In the genomic region with DNA sequence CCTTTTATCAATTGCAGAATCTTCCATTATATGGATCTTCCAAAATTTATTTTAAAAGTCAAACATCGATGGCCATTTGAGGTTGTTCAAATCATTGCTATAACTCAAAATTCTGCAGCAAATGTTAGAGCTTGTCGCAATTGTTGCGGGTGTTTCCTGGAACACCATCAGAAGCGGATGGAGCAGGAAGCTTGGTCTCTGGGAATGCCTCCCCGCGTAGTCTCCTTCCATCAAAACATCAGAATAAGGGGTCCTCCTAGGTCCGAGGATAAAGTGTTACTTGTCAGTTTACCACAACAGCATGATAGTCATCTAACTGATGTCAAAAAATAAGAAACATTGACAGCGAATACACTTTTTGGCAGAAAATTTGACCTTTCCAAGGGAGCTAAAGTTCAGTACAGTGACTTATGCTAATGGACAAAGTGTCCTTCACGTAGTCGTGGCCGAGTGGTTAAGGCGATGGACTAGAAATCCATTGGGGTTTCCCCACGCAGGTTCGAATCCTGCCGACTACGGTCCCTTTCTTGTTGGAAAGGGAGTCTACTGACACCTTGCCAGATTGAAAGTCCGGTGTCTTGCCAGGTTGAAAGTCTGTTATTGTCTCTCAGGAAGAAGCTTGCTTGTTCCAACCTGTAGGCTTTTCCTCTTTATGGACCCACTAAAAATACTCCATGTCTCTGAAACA, we compare ENCODE assay signal across 21 cellular contexts. TPM values are rescaled to one million over a fixed set of nuclear protein-coding genes. Genes with fewer than 3 reads are reported as not detected.
DNase-seq lines count a peak whose midpoint lies in the region; ATAC-seq lines count a peak whose summit lies in the region.
"Had no signal": no experiment of that assay in that cellular context is flagged by ENCODE, and none has a peak within 500 bp of the region (broad histone marks: within the 10 kb centered on the region; RNA-seq: fewer than 3 reads in every experiment).

No MANE protein-coding gene starts in this region.

- H3K9ac ChIP-seq in mesenchymal stem cell (ENCODE audit: low read length), result no peak overlapping the region
- no peak overlapping the region for H3K9ac ChIP-seq in GM23248

- no peak overlapping the region for H3K14ac ChIP-seq in mesenchymal stem cell (ENCODE audit: low read length in 2 of 2)

- no peak overlapping the region for H3K4ac ChIP-seq in mesenchymal stem cell (ENCODE audit: low read depth in 1 of 2, low read length in 2 of 2)

- DNase-seq in NCI-H82 (lab: John Stamatoyannopoulos, UW) (peak; percentile 46), NCI-H82 treated with DMSO at 0.1 percent for 48 hours (lab: John Stamatoyannopoulos, UW; ENCODE audit: unreplicated experiment) (no peak), HK-2 (ENCODE audit: unreplicated experiment) (peak; percentile 34), RPMI8226 (peak; percentile 24), mesenchymal stem cell (no peak), NCI-H1436 treated with DMSO at 0.1 percent for 48 hours (lab: John Stamatoyannopoulos, UW) (no peak), GM23248 (no peak)
- DNase-seq: activated CD8-positive, alpha-beta T cell treated with anti-CD3 and anti-CD28 coated beads for 36 hours; effector memory CD4-positive, alpha-beta T cell; erythroblast; H9; head of caudate nucleus; NCI-H1092; NCI-H1930; NCI-H774; nephron progenitor cell; stomach; T-helper 2 cell; thyroid gland had no signal

- WGBS in mesenchymal stem cell, result 86% methylated on average over 17 of the region's 17 CpGs
- WGBS in GM23248 (ENCODE audit: low coverage in 1 of 2, low lambda C conversion rate in 2 of 2, missing lambda C conversion rate in 2 of 2), 2 experiments, result 59 to 63% methylated on average over 17 of the region's 17 CpGs

- H3K9me2 ChIP-seq in GM23248 (ENCODE audit: insufficient read depth), result no peaks in the 10 kb centered on the region

- H3K4me1 ChIP-seq in mesenchymal stem cell (ENCODE audit: control insufficient read depth, insufficient read depth, low read depth, low read length) (peaks cover 6% of the 10 kb centered on the region), GM23248 (ENCODE audit: insufficient read depth) (no peaks in the 10 kb centered on the region)
- H3K4me1 ChIP-seq: stomach, thyroid gland had no signal

- no peak overlapping the region for H4K91ac ChIP-seq in mesenchymal stem cell (ENCODE audit: low read length)

- no peak overlapping the region for H2BK120ac ChIP-seq in mesenchymal stem cell (ENCODE audit: low read depth, low read length)

- no peak overlapping the region for H3K23ac ChIP-seq in mesenchymal stem cell (ENCODE audit: low read length in 2 of 2)

- no peak overlapping the region for H4K8ac ChIP-seq in mesenchymal stem cell (ENCODE audit: low read length)

- H3K4me2 ChIP-seq in mesenchymal stem cell (ENCODE audit: low read length, poor library complexity, severe bottlenecking) (no peak overlapping the region), GM23248 (ENCODE audit: unreplicated experiment) (no peak overlapping the region)

- H2BK15ac ChIP-seq in mesenchymal stem cell (ENCODE audit: low read depth, poor library complexity, severe bottlenecking), result no peak overlapping the region

- H3K79me2 ChIP-seq in GM23248 (ENCODE audit: insufficient read depth), result no peaks in the 10 kb centered on the region

- H2BK12ac ChIP-seq in mesenchymal stem cell (ENCODE audit: low read length in 2 of 2), result no peak overlapping the region

- peaks cover 15 to 28% of the 10 kb centered on the region in 2 experiments for H3K27me3 ChIP-seq in mesenchymal stem cell (ENCODE audit: control insufficient read depth in 1 of 2, insufficient read depth in 1 of 2, low read length in 2 of 2)
- H3K27me3 ChIP-seq in GM23248 (replicated peaks; ENCODE audit: insufficient read depth), result peaks cover 10% of the 10 kb centered on the region; the same call in 1 of the 2 replicates
- H3K27me3 ChIP-seq: thyroid gland had no signal

- H3K36me3 ChIP-seq in mesenchymal stem cell (ENCODE audit: control insufficient read depth in 1 of 2, insufficient read depth in 2 of 2, low read depth in 1 of 2, low read length in 2 of 2) (no peaks in the 10 kb centered on the region), GM23248 (ENCODE audit: low read depth) (no peaks in the 10 kb centered on the region)
- H3K36me3 ChIP-seq: stomach, thyroid gland had no signal

- no peak overlapping the region for H3K4me3 ChIP-seq in mesenchymal stem cell (ENCODE audit: insufficient read depth in 1 of 2, low read depth in 1 of 2, low read length in 2 of 2)
- no peak overlapping the region for H3K4me3 ChIP-seq in GM23248
- H3K4me3 ChIP-seq: stomach, thyroid gland had no signal

- H2AK5ac ChIP-seq in mesenchymal stem cell (ENCODE audit: low read length, severe bottlenecking), result peak overlapping the region; percentile 53

- H2AFZ ChIP-seq in mesenchymal stem cell (ENCODE audit: low read depth, low read length), result no peak overlapping the region
- H2AFZ ChIP-seq in GM23248, result no peak overlapping the region

- H3K27ac ChIP-seq in mesenchymal stem cell (ENCODE audit: low read length, poor library complexity, severe bottlenecking) (no peak overlapping the region), GM23248 (no peak overlapping the region)
- H3K27ac ChIP-seq: stomach, thyroid gland had no signal

- H3F3A ChIP-seq in GM23248 (ENCODE audit: insufficient read depth), result no peaks in the 10 kb centered on the region

- no peaks in the 10 kb centered on the region for H4K20me1 ChIP-seq in GM23248 (ENCODE audit: insufficient read depth)

- H3K79me1 ChIP-seq in mesenchymal stem cell (replicated peaks; ENCODE audit: low read length, poor library complexity, severe bottlenecking), result no peaks in the 10 kb centered on the region

- no peak for ATAC-seq in HG03039 (IDR thresholded peaks at IDR 0.05; ENCODE audit: unreplicated experiment)
- ATAC-seq: activated CD8-positive, alpha-beta T cell treated with anti-CD3 and anti-CD28 coated beads for 36 hours; Right ventricle myocardium inferior had no signal

- in situ Hi-C loops in GM23248 (cut with MboI), result no loop called here

- H3K9me3 ChIP-seq in mesenchymal stem cell (ENCODE audit: control insufficient read depth, low read length) (no peaks in the 10 kb centered on the region), GM23248 (ENCODE audit: low read depth) (no peaks in the 10 kb centered on the region)
- H3K9me3 ChIP-seq: thyroid gland had no signal

- no peak overlapping the region for H3K18ac ChIP-seq in mesenchymal stem cell (ENCODE audit: low read depth in 1 of 2, low read length in 2 of 2)

- H2BK5ac ChIP-seq in mesenchymal stem cell (ENCODE audit: low read depth, low read length, poor library complexity, severe bottlenecking), result no peak overlapping the region

RNA-seq across cellular contexts. Expression of gene ZNF184, which starts 59.0 kb away (rescaled TPM):
- 5.0 TPM for polyA plus RNA-seq in mesenchymal stem cell (2013, experiment 1 of 2)
- polyA plus RNA-seq in mesenchymal stem cell (2013, experiment 2 of 2), result 5.2 TPM
- total RNA-seq in GM23248 (2014; rRNA removed; shearing (Covaris generic)), result 3.2 and 3.8 TPM in 2 replicates
- polyA plus RNA-seq in GM23248 (2016; fragmentation: Nextera tagmentation; extraction: Ambion mirVana), result 3.8 TPM in 2 replicates

Comparison
In these comparisons a context has a peak if more than half of its experiments do, and no peak if none do; other contexts are left out.
1. DNase-seq: peak in NCI-H82 (single experiment), HK-2 (single experiment) and RPMI8226 (single experiment); none in NCI-H82 treated with DMSO at 0.1 percent for 48 hours (single experiment), mesenchymal stem cell (single experiment), NCI-H1436 treated with DMSO at 0.1 percent for 48 hours (single experiment) and GM23248 (single experiment).